Comparison of ENCODE assay signal across 1 cellular context in the genomic region with DNA sequence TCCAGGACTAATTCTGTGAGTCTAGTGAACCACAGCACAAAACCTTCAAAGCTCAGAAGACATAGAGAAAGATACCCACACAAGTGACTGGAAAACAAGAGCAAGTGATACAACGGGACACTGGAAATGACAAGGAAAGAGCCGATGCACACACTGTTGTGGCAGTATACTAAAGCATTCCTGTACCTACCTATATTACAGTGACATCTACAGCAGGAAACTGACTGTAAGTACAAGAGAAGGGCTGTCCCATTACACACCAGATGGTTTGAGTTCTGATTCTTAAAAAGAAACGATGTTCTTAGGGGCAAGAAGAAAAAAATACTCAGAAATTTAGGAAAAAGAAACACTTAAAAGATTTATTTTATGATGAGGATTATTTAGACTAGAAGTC.
TF ChIP-seq lines count a peak whose summit lies in the region.

No MANE protein-coding gene starts in this region.

TF ChIP-seq in WTC11, 78 proteins besides CTCF, POLR2A, EP300 and RAD21 (continued from another document):
- TF ChIP-seq, protein P1, sequence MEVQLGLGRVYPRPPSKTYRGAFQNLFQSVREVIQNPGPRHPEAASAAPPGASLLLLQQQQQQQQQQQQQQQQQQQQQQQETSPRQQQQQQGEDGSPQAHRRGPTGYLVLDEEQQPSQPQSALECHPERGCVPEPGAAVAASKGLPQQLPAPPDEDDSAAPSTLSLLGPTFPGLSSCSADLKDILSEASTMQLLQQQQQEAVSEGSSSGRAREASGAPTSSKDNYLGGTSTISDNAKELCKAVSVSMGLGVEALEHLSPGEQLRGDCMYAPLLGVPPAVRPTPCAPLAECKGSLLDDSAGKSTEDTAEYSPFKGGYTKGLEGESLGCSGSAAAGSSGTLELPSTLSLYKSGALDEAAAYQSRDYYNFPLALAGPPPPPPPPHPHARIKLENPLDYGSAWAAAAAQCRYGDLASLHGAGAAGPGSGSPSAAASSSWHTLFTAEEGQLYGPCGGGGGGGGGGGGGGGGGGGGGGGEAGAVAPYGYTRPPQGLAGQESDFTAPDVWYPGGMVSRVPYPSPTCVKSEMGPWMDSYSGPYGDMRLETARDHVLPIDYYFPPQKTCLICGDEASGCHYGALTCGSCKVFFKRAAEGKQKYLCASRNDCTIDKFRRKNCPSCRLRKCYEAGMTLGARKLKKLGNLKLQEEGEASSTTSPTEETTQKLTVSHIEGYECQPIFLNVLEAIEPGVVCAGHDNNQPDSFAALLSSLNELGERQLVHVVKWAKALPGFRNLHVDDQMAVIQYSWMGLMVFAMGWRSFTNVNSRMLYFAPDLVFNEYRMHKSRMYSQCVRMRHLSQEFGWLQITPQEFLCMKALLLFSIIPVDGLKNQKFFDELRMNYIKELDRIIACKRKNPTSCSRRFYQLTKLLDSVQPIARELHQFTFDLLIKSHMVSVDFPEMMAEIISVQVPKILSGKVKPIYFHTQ (CRISPR knock-in tag; IDR thresholded peaks at IDR 0.05), result no peak
- no peak for TF ChIP-seq EMX1 (CRISPR knock-in tag; IDR thresholded peaks at IDR 0.05)
- TF ChIP-seq PRRX2 (CRISPR knock-in tag; IDR thresholded peaks at IDR 0.05), result no peak
- TF ChIP-seq, protein P2, sequence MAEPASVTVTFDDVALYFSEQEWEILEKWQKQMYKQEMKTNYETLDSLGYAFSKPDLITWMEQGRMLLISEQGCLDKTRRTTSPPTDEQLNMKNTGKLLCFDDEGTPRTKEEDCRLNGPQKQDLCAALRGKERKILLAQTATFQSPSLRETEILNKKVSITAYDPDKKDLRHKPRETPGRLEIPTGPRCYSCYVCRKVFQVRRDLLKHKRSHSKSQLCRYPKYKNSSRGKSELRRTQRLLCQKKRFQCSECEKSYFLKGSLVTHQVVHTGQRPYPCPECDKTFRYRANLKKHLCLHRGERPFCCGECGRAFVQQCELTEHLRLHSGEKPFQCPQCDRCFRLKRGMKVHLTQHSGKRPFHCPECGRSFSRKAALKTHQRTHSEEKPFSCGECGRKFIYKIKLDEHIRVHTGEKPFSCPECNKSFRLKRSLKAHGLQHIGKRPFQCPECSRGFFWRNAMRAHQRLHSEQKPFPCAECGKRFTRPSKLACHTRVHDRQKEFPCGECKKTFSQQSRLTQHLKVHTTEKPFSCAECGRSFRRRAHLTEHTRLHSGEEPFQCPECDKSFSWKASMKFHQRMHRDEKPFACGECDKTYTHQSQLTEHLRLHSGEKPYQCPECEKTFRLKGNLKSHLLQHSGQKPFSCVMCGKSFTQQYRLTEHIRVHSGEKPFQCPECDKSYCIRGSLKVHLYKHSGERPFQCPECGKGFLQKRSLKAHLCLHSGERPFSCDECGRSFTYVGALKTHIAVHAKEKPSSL (CRISPR knock-in tag; conservative IDR thresholded peaks at IDR 0.05), result no peak
- TF ChIP-seq, protein P3, sequence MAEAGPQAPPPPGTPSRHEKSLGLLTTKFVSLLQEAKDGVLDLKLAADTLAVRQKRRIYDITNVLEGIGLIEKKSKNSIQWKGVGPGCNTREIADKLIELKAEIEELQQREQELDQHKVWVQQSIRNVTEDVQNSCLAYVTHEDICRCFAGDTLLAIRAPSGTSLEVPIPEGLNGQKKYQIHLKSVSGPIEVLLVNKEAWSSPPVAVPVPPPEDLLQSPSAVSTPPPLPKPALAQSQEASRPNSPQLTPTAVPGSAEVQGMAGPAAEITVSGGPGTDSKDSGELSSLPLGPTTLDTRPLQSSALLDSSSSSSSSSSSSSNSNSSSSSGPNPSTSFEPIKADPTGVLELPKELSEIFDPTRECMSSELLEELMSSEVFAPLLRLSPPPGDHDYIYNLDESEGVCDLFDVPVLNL (CRISPR knock-in tag; IDR thresholded peaks at IDR 0.05; ENCODE audit: borderline replicate concordance, low read depth), result no peak
- TF ChIP-seq, protein P4, sequence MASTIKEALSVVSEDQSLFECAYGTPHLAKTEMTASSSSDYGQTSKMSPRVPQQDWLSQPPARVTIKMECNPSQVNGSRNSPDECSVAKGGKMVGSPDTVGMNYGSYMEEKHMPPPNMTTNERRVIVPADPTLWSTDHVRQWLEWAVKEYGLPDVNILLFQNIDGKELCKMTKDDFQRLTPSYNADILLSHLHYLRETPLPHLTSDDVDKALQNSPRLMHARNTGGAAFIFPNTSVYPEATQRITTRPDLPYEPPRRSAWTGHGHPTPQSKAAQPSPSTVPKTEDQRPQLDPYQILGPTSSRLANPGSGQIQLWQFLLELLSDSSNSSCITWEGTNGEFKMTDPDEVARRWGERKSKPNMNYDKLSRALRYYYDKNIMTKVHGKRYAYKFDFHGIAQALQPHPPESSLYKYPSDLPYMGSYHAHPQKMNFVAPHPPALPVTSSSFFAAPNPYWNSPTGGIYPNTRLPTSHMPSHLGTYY (CRISPR knock-in tag; IDR thresholded peaks at IDR 0.05), result no peak
- no peak for TF ChIP-seq CREM (CRISPR knock-in tag; IDR thresholded peaks at IDR 0.05)
- no peak for TF ChIP-seq TEAD4 (CRISPR knock-in tag; IDR thresholded peaks at IDR 0.05)
- TF ChIP-seq, protein P5, sequence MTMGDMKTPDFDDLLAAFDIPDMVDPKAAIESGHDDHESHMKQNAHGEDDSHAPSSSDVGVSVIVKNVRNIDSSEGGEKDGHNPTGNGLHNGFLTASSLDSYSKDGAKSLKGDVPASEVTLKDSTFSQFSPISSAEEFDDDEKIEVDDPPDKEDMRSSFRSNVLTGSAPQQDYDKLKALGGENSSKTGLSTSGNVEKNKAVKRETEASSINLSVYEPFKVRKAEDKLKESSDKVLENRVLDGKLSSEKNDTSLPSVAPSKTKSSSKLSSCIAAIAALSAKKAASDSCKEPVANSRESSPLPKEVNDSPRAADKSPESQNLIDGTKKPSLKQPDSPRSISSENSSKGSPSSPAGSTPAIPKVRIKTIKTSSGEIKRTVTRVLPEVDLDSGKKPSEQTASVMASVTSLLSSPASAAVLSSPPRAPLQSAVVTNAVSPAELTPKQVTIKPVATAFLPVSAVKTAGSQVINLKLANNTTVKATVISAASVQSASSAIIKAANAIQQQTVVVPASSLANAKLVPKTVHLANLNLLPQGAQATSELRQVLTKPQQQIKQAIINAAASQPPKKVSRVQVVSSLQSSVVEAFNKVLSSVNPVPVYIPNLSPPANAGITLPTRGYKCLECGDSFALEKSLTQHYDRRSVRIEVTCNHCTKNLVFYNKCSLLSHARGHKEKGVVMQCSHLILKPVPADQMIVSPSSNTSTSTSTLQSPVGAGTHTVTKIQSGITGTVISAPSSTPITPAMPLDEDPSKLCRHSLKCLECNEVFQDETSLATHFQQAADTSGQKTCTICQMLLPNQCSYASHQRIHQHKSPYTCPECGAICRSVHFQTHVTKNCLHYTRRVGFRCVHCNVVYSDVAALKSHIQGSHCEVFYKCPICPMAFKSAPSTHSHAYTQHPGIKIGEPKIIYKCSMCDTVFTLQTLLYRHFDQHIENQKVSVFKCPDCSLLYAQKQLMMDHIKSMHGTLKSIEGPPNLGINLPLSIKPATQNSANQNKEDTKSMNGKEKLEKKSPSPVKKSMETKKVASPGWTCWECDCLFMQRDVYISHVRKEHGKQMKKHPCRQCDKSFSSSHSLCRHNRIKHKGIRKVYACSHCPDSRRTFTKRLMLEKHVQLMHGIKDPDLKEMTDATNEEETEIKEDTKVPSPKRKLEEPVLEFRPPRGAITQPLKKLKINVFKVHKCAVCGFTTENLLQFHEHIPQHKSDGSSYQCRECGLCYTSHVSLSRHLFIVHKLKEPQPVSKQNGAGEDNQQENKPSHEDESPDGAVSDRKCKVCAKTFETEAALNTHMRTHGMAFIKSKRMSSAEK (CRISPR knock-in tag; IDR thresholded peaks at IDR 0.05; ENCODE audit: borderline replicate concordance), result no peak
- TF ChIP-seq, protein P6, sequence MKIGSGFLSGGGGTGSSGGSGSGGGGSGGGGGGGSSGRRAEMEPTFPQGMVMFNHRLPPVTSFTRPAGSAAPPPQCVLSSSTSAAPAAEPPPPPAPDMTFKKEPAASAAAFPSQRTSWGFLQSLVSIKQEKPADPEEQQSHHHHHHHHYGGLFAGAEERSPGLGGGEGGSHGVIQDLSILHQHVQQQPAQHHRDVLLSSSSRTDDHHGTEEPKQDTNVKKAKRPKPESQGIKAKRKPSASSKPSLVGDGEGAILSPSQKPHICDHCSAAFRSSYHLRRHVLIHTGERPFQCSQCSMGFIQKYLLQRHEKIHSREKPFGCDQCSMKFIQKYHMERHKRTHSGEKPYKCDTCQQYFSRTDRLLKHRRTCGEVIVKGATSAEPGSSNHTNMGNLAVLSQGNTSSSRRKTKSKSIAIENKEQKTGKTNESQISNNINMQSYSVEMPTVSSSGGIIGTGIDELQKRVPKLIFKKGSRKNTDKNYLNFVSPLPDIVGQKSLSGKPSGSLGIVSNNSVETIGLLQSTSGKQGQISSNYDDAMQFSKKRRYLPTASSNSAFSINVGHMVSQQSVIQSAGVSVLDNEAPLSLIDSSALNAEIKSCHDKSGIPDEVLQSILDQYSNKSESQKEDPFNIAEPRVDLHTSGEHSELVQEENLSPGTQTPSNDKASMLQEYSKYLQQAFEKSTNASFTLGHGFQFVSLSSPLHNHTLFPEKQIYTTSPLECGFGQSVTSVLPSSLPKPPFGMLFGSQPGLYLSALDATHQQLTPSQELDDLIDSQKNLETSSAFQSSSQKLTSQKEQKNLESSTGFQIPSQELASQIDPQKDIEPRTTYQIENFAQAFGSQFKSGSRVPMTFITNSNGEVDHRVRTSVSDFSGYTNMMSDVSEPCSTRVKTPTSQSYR (CRISPR knock-in tag; IDR thresholded peaks at IDR 0.05), result no peak
- no peak for TF ChIP-seq SP1 (CRISPR knock-in tag; conservative IDR thresholded peaks at IDR 0.05)
- TF ChIP-seq HMGA2 (CRISPR knock-in tag; IDR thresholded peaks at IDR 0.05), result no peak
TF ChIP-seq in WTC11: peak in this region for 0.
